In the genomic region with DNA sequence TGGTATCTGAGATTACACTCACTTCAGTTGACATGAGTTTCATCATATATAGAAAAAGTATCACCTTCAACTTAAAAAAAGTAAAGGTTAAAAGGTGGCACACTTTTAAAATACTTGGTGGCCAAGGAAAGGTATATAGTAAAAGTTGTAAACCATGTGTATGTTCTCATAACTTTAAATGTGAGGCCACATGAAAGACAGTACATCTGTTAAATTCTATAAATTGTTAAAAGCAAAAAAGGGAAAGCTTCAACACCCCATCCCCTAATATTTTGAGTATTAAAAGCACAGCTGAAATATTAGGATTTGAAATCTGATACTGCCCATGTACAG, we compare ENCODE assay signal across 8 cellular contexts. TPM values are rescaled to one million over a fixed set of nuclear protein-coding genes. Genes with fewer than 3 reads are reported as not detected.
DNase-seq lines count a peak whose midpoint lies in the region; ATAC-seq and TF ChIP-seq lines count a peak whose summit lies in the region.

No MANE protein-coding gene starts in this region.

- peak overlapping the region; percentile 98 for H3K27ac ChIP-seq in cardiac muscle cell
- peak overlapping the region; percentile 99 to 100 for H3K27ac ChIP-seq in uterus

- H3K4me1 Mint-ChIP-seq in brain: peaks cover 72% of the 10 kb centered on the region

- no peak for DNase-seq in cardiac muscle cell (ENCODE audit: low read depth in 1 of 2, low spot score in 1 of 2)
- no peak for DNase-seq in Right ventricle myocardium superior
- no peak for DNase-seq in uterus
- DNase-seq in islet precursor cell: no peak
- DNase-seq in NCI-H748 treated with DMSO at 0.1 percent for 48 hours (lab: John Stamatoyannopoulos, UW): no peak

- H3K36me3 Mint-ChIP-seq in brain: peaks cover 52% of the 10 kb centered on the region

- H3K4me3 ChIP-seq in cardiac muscle cell (peak overlapping the region; percentile 95), mononuclear cell (ENCODE audit: low read length) (peak overlapping the region; percentile 74), uterus (peak overlapping the region; percentile 48 to 54)

- H3K9me3 Mint-ChIP-seq in brain: peaks cover 0 to 7% (median 0%) of the 10 kb centered on the region in 5 experiments

- H3K27me3 ChIP-seq in cardiac muscle cell (no peaks in the 10 kb centered on the region), mononuclear cell (ENCODE audit: insufficient read depth, low read length) (no peaks in the 10 kb centered on the region), uterus (no peaks in the 10 kb centered on the region)

- H3K4me3 Mint-ChIP-seq in brain: peak overlapping the region; percentile 95 to 100 (median 97)

- intact Hi-C loops in Right ventricle myocardium superior (cut with DNase I) (loop anchor here (5.0 to 10.0 kb wide), 2 partner anchors 72 to 390 kb away; no protein-coding TSS in a partner anchor), uterus (cut with DNase I; ENCODE audit: low total_unique reads) (loop anchor here (10.0 kb wide), 3 partner anchors 70 to 470 kb away; no protein-coding TSS in a partner anchor)

- no peak for TF ChIP-seq CTCF in cardiac muscle cell (IDR thresholded peaks at IDR 0.05; ENCODE audit: low read depth, low read length)
- no peak for TF ChIP-seq CTCF in brain (conservative IDR thresholded peaks at IDR 0.05)
- TF ChIP-seq CTCF in uterus (IDR thresholded peaks at IDR 0.05): no peak

- peaks cover 35% of the 10 kb centered on the region for H3K4me1 ChIP-seq in cardiac muscle cell (ENCODE audit: low read depth)
- peaks cover 68% of the 10 kb centered on the region for H3K4me1 ChIP-seq in mononuclear cell (ENCODE audit: insufficient read depth, low read length)
- H3K4me1 ChIP-seq in uterus: peaks cover 9 to 22% of the 10 kb centered on the region in 2 donors

- H3K27ac Mint-ChIP-seq in brain: peak overlapping the region; percentile 45 to 100 (median 100)

- H3K27me3 Mint-ChIP-seq in brain: peaks cover 23% of the 10 kb centered on the region

- H3K36me3 ChIP-seq in cardiac muscle cell: peaks cover 27% of the 10 kb centered on the region
- no peaks in the 10 kb centered on the region for H3K36me3 ChIP-seq in uterus

- ATAC-seq in Right ventricle myocardium superior (ENCODE audit: poor library complexity) (no peak), HG02840 (IDR thresholded peaks at IDR 0.05; ENCODE audit: low FRiP score, unreplicated experiment) (no peak)

- TF ChIP-seq POLR2A in uterus (IDR thresholded peaks at IDR 0.05): no peak

- no peaks in the 10 kb centered on the region for H3K9me3 ChIP-seq in cardiac muscle cell (ENCODE audit: low read depth)
- H3K9me3 ChIP-seq in mononuclear cell (ENCODE audit: low read depth, low read length): no peaks in the 10 kb centered on the region
- no peaks in the 10 kb centered on the region for H3K9me3 ChIP-seq in uterus

RNA-seq across cellular contexts. Expression of a gene that starts 5.6 kb away (rescaled TPM):
- total RNA-seq in cardiac muscle cell (84.0 and 113 TPM in 2 replicates), Right ventricle myocardium superior (119 TPM), mononuclear cell (465 TPM), uterus (100 to 1,000 TPM in 3 of 4 donors, 10 to 100 TPM in 1; 56.8 to 182 (median 124) TPM)
- polyA plus RNA-seq in cardiac muscle cell (24.3 and 33.2 TPM in 2 replicates), brain (ENCODE audit: insufficient read depth, low read depth, low replicate concordance) (163 TPM)
